1 cellular context compared by ENCODE assay signal in the genomic region with DNA sequence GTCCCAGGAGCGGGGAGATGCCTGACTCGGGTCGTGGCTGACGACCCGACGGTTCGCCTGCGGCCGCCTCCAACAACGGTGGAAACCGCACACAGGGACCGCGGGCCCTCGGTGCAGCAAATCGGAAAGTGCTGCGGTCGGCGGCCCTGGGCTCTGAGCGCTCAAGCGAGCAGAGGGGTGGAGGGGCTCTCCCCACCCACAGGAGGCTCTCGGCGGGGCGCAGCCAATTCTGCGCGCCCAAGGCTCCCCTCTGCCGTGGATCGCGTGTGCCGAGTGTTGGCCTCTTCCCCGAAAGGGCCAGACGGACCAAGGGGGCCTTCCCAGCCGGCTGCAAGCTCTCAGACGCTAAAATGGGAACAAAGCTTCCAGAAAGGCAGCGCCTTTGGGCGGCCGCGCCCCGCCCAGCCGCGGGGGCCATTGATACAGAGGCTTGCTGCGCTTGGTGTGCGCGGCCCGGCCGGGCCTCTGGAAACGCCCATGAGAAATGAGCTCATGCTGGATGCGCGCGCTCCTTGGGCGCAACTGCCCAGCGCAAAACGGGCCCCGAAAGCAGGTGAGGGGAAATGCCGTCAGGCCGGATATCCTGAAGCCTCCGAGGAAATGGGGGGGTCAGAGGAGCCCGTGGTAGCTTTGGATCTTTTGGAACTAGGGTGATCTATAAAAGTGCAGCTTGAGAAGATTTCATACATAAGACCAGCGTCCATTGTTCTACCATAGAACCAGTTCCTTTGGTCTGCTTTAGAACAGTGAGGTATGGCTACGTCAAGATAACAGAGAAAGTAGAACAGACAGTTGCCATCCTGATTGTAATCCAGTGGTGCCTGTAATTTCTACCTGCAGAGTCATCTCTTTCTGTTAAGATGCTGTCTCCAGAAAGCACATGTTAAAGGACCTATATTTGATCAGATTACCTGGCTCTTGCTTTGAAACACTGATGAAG.
TF ChIP-seq lines count a peak whose summit lies in the region.

No MANE protein-coding gene starts in this region.

TF ChIP-seq in K562, 482 proteins besides CTCF, POLR2A, EP300 and RAD21 (continued from another document and continues in another):
- TF ChIP-seq, protein P1, sequence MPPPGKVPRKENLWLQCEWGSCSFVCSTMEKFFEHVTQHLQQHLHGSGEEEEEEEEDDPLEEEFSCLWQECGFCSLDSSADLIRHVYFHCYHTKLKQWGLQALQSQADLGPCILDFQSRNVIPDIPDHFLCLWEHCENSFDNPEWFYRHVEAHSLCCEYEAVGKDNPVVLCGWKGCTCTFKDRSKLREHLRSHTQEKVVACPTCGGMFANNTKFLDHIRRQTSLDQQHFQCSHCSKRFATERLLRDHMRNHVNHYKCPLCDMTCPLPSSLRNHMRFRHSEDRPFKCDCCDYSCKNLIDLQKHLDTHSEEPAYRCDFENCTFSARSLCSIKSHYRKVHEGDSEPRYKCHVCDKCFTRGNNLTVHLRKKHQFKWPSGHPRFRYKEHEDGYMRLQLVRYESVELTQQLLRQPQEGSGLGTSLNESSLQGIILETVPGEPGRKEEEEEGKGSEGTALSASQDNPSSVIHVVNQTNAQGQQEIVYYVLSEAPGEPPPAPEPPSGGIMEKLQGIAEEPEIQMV (tag; conservative IDR thresholded peaks at IDR 0.05; ENCODE audit: low read depth): no peak
- peak; percentile 29 for TF ChIP-seq U2AF1 (optimal IDR thresholded peaks at IDR 0.05; ENCODE audit: low read depth, low read length)
- TF ChIP-seq L3MBTL2 (IDR thresholded peaks at IDR 0.05): peak; percentile 34; the same call in 1 of the 2 replicates
- peak; percentile 49 for TF ChIP-seq ELF1 (tag; IDR thresholded peaks at IDR 0.05)
- TF ChIP-seq, protein P2, sequence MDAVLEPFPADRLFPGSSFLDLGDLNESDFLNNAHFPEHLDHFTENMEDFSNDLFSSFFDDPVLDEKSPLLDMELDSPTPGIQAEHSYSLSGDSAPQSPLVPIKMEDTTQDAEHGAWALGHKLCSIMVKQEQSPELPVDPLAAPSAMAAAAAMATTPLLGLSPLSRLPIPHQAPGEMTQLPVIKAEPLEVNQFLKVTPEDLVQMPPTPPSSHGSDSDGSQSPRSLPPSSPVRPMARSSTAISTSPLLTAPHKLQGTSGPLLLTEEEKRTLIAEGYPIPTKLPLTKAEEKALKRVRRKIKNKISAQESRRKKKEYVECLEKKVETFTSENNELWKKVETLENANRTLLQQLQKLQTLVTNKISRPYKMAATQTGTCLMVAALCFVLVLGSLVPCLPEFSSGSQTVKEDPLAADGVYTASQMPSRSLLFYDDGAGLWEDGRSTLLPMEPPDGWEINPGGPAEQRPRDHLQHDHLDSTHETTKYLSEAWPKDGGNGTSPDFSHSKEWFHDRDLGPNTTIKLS (IDR thresholded peaks at IDR 0.05; ENCODE audit: borderline replicate concordance, low read depth): peak; percentile 52; the same call in 1 of the 2 replicates
- TF ChIP-seq, protein P3, sequence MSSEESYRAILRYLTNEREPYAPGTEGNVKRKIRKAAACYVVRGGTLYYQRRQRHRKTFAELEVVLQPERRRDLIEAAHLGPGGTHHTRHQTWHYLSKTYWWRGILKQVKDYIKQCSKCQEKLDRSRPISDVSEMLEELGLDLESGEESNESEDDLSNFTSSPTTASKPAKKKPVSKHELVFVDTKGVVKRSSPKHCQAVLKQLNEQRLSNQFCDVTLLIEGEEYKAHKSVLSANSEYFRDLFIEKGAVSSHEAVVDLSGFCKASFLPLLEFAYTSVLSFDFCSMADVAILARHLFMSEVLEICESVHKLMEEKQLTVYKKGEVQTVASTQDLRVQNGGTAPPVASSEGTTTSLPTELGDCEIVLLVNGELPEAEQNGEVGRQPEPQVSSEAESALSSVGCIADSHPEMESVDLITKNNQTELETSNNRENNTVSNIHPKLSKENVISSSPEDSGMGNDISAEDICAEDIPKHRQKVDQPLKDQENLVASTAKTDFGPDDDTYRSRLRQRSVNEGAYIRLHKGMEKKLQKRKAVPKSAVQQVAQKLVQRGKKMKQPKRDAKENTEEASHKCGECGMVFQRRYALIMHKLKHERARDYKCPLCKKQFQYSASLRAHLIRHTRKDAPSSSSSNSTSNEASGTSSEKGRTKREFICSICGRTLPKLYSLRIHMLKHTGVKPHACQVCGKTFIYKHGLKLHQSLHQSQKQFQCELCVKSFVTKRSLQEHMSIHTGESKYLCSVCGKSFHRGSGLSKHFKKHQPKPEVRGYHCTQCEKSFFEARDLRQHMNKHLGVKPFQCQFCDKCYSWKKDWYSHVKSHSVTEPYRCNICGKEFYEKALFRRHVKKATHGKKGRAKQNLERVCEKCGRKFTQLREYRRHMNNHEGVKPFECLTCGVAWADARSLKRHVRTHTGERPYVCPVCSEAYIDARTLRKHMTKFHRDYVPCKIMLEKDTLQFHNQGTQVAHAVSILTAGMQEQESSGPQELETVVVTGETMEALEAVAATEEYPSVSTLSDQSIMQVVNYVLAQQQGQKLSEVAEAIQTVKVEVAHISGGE (CRISPR knock-in tag; IDR thresholded peaks at IDR 0.05): peak in 1 of 3 experiments; percentile 35; a peak in 1 of 6 replicates
- 0 out of 2 replicates have a peak, but pooled peaks have one; percentile 42 for TF ChIP-seq PTBP1 (IDR thresholded peaks at IDR 0.05; ENCODE audit: low read depth, low read length)
- peak; percentile 22; the same call in 1 of the 2 replicates for TF ChIP-seq HCFC1 (IDR thresholded peaks at IDR 0.05; ENCODE audit: low read depth, low read length)
- TF ChIP-seq, protein P4, sequence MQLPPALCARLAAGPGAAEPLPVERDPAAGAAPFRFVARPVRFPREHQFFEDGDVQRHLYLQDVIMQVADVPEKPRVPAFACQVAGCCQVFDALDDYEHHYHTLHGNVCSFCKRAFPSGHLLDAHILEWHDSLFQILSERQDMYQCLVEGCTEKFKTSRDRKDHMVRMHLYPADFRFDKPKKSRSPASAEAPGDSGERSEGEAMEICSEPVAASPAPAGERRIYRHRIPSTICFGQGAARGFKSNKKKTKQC (CRISPR knock-in tag; IDR thresholded peaks at IDR 0.05): peak; percentile 75; the same call in 1 of the 2 replicates
- TF ChIP-seq POLR2G (IDR thresholded peaks at IDR 0.05; ENCODE audit: low read depth, low read length): peak; percentile 97
- no peak for TF ChIP-seq NR2C2 (CRISPR knock-in tag; IDR thresholded peaks at IDR 0.05)
- TF ChIP-seq NR2C2 (tag; IDR thresholded peaks at IDR 0.05): peak; percentile 58; the same call in 1 of the 2 replicates
- peak; percentile 23; the same call in 1 of the 2 replicates for TF ChIP-seq BHLHE40 (IDR thresholded peaks at IDR 0.05; ENCODE audit: low read length)
- TF ChIP-seq ZNF431 (CRISPR knock-in tag; IDR thresholded peaks at IDR 0.05): 0 out of 2 replicates have a peak, but pooled peaks have one; percentile 3
- TF ChIP-seq BCOR (IDR thresholded peaks at IDR 0.05): 0 out of 2 replicates have a peak, but pooled peaks have one; percentile 10
- TF ChIP-seq ZNF589 (CRISPR knock-in tag; IDR thresholded peaks at IDR 0.05; ENCODE audit: low read depth): peak; percentile 74; the same call in 1 of the 2 replicates
- TF ChIP-seq, protein P5, sequence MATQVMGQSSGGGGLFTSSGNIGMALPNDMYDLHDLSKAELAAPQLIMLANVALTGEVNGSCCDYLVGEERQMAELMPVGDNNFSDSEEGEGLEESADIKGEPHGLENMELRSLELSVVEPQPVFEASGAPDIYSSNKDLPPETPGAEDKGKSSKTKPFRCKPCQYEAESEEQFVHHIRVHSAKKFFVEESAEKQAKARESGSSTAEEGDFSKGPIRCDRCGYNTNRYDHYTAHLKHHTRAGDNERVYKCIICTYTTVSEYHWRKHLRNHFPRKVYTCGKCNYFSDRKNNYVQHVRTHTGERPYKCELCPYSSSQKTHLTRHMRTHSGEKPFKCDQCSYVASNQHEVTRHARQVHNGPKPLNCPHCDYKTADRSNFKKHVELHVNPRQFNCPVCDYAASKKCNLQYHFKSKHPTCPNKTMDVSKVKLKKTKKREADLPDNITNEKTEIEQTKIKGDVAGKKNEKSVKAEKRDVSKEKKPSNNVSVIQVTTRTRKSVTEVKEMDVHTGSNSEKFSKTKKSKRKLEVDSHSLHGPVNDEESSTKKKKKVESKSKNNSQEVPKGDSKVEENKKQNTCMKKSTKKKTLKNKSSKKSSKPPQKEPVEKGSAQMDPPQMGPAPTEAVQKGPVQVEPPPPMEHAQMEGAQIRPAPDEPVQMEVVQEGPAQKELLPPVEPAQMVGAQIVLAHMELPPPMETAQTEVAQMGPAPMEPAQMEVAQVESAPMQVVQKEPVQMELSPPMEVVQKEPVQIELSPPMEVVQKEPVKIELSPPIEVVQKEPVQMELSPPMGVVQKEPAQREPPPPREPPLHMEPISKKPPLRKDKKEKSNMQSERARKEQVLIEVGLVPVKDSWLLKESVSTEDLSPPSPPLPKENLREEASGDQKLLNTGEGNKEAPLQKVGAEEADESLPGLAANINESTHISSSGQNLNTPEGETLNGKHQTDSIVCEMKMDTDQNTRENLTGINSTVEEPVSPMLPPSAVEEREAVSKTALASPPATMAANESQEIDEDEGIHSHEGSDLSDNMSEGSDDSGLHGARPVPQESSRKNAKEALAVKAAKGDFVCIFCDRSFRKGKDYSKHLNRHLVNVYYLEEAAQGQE (CRISPR knock-in tag; IDR thresholded peaks at IDR 0.05; ENCODE audit: low read depth): 0 out of 2 replicates have a peak, but pooled peaks have one; percentile 41
- no peak for TF ChIP-seq ZBTB7A (IDR thresholded peaks at IDR 0.05; ENCODE audit: borderline replicate concordance, control insufficient read depth, low read depth, low read length)
- peak; percentile 45; the same call in 1 of the 2 replicates for TF ChIP-seq ESRRA (IDR thresholded peaks at IDR 0.05; ENCODE audit: borderline replicate concordance, low read depth)
- TF ChIP-seq TAF1 (IDR thresholded peaks at IDR 0.05; ENCODE audit: control insufficient read depth, extremely low read depth, insufficient read depth, low read length, severe bottlenecking): peak; percentile 52
- TF ChIP-seq LARP7 (IDR thresholded peaks at IDR 0.05): 0 out of 2 replicates have a peak, but pooled peaks have one; percentile 20
- no peak for TF ChIP-seq GATA2 (CRISPR knock-in tag; IDR thresholded peaks at IDR 0.05)
- peak; percentile 71 for TF ChIP-seq TAF7 (tag; IDR thresholded peaks at IDR 0.05)
- no peak for TF ChIP-seq ASH1L (IDR thresholded peaks at IDR 0.05; ENCODE audit: borderline replicate concordance, low read depth, partially characterized antibody)
- peak; percentile 81 for TF ChIP-seq ZNF134 (CRISPR knock-in tag; conservative IDR thresholded peaks at IDR 0.05)
- peak; percentile 87 for TF ChIP-seq POLR2H (tag; IDR thresholded peaks at IDR 0.05; ENCODE audit: low read depth)
- peak; percentile 66; the same call in 1 of the 2 replicates for TF ChIP-seq BRD4 (IDR thresholded peaks at IDR 0.05)
- 0 out of 2 replicates have a peak, but pooled peaks have one; percentile 52 for TF ChIP-seq ZZZ3 (IDR thresholded peaks at IDR 0.05)
- TF ChIP-seq, protein P6, sequence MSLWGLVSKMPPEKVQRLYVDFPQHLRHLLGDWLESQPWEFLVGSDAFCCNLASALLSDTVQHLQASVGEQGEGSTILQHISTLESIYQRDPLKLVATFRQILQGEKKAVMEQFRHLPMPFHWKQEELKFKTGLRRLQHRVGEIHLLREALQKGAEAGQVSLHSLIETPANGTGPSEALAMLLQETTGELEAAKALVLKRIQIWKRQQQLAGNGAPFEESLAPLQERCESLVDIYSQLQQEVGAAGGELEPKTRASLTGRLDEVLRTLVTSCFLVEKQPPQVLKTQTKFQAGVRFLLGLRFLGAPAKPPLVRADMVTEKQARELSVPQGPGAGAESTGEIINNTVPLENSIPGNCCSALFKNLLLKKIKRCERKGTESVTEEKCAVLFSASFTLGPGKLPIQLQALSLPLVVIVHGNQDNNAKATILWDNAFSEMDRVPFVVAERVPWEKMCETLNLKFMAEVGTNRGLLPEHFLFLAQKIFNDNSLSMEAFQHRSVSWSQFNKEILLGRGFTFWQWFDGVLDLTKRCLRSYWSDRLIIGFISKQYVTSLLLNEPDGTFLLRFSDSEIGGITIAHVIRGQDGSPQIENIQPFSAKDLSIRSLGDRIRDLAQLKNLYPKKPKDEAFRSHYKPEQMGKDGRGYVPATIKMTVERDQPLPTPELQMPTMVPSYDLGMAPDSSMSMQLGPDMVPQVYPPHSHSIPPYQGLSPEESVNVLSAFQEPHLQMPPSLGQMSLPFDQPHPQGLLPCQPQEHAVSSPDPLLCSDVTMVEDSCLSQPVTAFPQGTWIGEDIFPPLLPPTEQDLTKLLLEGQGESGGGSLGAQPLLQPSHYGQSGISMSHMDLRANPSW (CRISPR knock-in tag; IDR thresholded peaks at IDR 0.05): no peak
- no peak for TF ChIP-seq ZNF140 (CRISPR knock-in tag; IDR thresholded peaks at IDR 0.05)
- TF ChIP-seq, protein P7, sequence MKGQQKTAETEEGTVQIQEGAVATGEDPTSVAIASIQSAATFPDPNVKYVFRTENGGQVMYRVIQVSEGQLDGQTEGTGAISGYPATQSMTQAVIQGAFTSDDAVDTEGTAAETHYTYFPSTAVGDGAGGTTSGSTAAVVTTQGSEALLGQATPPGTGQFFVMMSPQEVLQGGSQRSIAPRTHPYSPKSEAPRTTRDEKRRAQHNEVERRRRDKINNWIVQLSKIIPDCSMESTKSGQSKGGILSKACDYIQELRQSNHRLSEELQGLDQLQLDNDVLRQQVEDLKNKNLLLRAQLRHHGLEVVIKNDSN (CRISPR knock-in tag; IDR thresholded peaks at IDR 0.05): 0 out of 2 replicates have a peak, but pooled peaks have one; percentile 12
- peak; percentile 89 for TF ChIP-seq CHD1 (IDR thresholded peaks at IDR 0.05; ENCODE audit: low read length)
- peak; percentile 14; the same call in 1 of the 2 replicates for TF ChIP-seq CC2D1A (IDR thresholded peaks at IDR 0.05)
- no peak for TF ChIP-seq DIDO1 (tag; IDR thresholded peaks at IDR 0.05; ENCODE audit: low read depth)
- peak; percentile 58; the same call in 1 of the 2 replicates for TF ChIP-seq CXXC5 (CRISPR knock-in tag; IDR thresholded peaks at IDR 0.05)
- TF ChIP-seq CREB1 (IDR thresholded peaks at IDR 0.05): no peak; the same call in 1 of the 2 replicates
- TF ChIP-seq CREB1 (CRISPR knock-in tag; IDR thresholded peaks at IDR 0.05): peak; percentile 26; the same call in 1 of the 2 replicates
- peak; percentile 94 for TF ChIP-seq ATF7 (IDR thresholded peaks at IDR 0.05)
- peak; percentile 76 for TF ChIP-seq FIP1L1 (IDR thresholded peaks at IDR 0.05; ENCODE audit: low read depth, low read length, poor library complexity, severe bottlenecking)
- 0 out of 4 replicates have a peak, but pooled peaks of 1 of the 2 experiments have one; percentile 8 for TF ChIP-seq TBL1XR1 (IDR thresholded peaks at IDR 0.05; ENCODE audit: low read length in 2 of 2)
- TF ChIP-seq TOE1 (IDR thresholded peaks at IDR 0.05; ENCODE audit: borderline replicate concordance): peak; percentile 54; the same call in 1 of the 2 replicates
- TF ChIP-seq TOE1 (CRISPR knock-in tag; IDR thresholded peaks at IDR 0.05; ENCODE audit: borderline replicate concordance, low read depth): no peak
- 0 out of 2 replicates have a peak, but pooled peaks have one; percentile 15 for TF ChIP-seq ARID1B (IDR thresholded peaks at IDR 0.05)
- TF ChIP-seq, protein P8, sequence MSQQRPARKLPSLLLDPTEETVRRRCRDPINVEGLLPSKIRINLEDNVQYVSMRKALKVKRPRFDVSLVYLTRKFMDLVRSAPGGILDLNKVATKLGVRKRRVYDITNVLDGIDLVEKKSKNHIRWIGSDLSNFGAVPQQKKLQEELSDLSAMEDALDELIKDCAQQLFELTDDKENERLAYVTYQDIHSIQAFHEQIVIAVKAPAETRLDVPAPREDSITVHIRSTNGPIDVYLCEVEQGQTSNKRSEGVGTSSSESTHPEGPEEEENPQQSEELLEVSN (IDR thresholded peaks at IDR 0.05; ENCODE audit: borderline replicate concordance in 1 of 2, extremely low read depth in 1 of 2, insufficient read depth in 1 of 2, insufficient read length in 1 of 2, low read depth in 1 of 2, low read length in 1 of 2, poor library complexity in 1 of 2, severe bottlenecking in 1 of 2): peak in 1 of 2 experiments; percentile 41
- TF ChIP-seq WHSC1 (IDR thresholded peaks at IDR 0.05; ENCODE audit: low read length): no peak
- TF ChIP-seq PML (IDR thresholded peaks at IDR 0.05; ENCODE audit: low read length): peak; percentile 62
- TF ChIP-seq POLR2AphosphoS5 (IDR thresholded peaks at IDR 0.05; ENCODE audit: control insufficient read depth, insufficient read depth, low read depth, low read length): peak; percentile 75
